ENCODE assay signal across 19 cellular contexts in the genomic region with DNA sequence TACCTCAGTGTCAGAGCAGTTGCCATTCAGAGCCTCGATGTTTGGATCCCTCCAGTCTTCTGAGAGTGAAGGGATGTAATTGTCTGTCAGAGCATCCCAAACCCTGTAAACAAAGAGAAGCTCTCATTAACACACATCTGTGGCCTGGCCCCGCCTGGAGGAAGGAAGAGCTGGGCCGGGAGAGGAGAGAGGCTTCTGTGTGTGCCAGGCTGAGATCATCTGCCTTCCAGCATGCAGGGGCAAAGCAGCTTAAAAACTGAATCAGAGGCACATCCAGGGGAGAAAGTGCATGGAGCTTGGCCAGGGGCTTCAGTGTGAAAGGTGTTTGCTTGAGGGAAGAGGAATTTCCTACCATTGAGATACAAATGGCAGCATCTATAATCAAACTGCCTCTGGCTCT. TPM values are rescaled to one million over a fixed set of nuclear protein-coding genes. Genes with fewer than 3 reads are reported as not detected.
A peak's percentile ranks its signal among the peaks of the same experiment; 100 is the strongest.
DNase-seq lines count a peak whose midpoint lies in the region; ATAC-seq and TF ChIP-seq lines count a peak whose summit lies in the region.
"Had no signal": no experiment of that assay in that cellular context is flagged by ENCODE, and none has a peak within 500 bp of the region (broad histone marks: within the 10 kb centered on the region; RNA-seq: fewer than 3 reads in every experiment).

No MANE protein-coding gene starts in this region.

- ATAC-seq in GM19023 (IDR thresholded peaks at IDR 0.05; ENCODE audit: unreplicated experiment): no peak
- ATAC-seq: Panc1 had no signal

- H3K4me3 ChIP-seq in esophagus muscularis mucosa: no peak overlapping the region
- H3K4me3 ChIP-seq: cardiac muscle cell, thoracic aorta had no signal

- no peaks in the 10 kb centered on the region for H3K9me3 ChIP-seq in esophagus muscularis mucosa
- H3K9me3 ChIP-seq: thoracic aorta had no signal

- 60% methylated on average over 3 of the region's 3 CpGs for WGBS in esophagus muscularis mucosa

- no peak for TF ChIP-seq EP300 in esophagus muscularis mucosa (IDR thresholded peaks at IDR 0.05)

- peaks cover 0 to 2% (median 0%) of the 10 kb centered on the region in 4 donors for H3K4me1 ChIP-seq in esophagus muscularis mucosa

- TF ChIP-seq POLR2A in esophagus muscularis mucosa (IDR thresholded peaks at IDR 0.05; ENCODE audit: low read depth): no peak

- intact Hi-C loops in esophagus muscularis mucosa (cut with DNase I): no loop called here

- H3K27ac ChIP-seq in cingulate gyrus (ENCODE audit: low read depth, low read length) (peak overlapping the region; percentile 97), esophagus muscularis mucosa (replicated peaks in 1 of 4) (no peak overlapping the region)
- H3K27ac ChIP-seq: cardiac muscle cell, thoracic aorta had no signal

- H3K27me3 ChIP-seq in esophagus muscularis mucosa: no peaks in the 10 kb centered on the region
- H3K27me3 ChIP-seq: cardiac muscle cell had no signal

- no peak for TF ChIP-seq CTCF in esophagus muscularis mucosa (IDR thresholded peaks at IDR 0.05)

- DNase-seq in NCI-H2227 treated with DMSO at 0.1 percent for 48 hours (lab: John Stamatoyannopoulos, UW) (peak; percentile 44), iPS-NIHi7 (ENCODE audit: extremely low spot score) (peak; percentile 30), retina (peak; percentile 49), kidney tubule cell (ENCODE audit: low spot score) (no peak), esophagus muscularis mucosa (ENCODE audit: extremely low spot score) (no peak)
- DNase-seq: activated CD4-positive, alpha-beta T cell treated with anti-CD3 and anti-CD28 coated beads, Interleukin-2, amount 50 U/mL, for 4 hours; activated naive CD4-positive, alpha-beta T cell treated with anti-CD3 and anti-CD28 coated beads, Interleukin-2, amount 50 U/mL, for 16 hours; activated T-cell treated with anti-CD3 and anti-CD28 coated beads, Interleukin-2, amount 50 U/mL, for 1 hour; effector CD8-positive, alpha-beta T cell; immature natural killer cell; NCI-H2081 treated with DMSO at 0.1 percent for 48 hours; NCI-H748 treated with DMSO at 0.1 percent for 48 hours; stimulated activated CD4-positive, alpha-beta T cell treated with anti-CD3 and anti-CD28 coated beads, Interleukin-4, amount 100 ng/mL, for 1 hour; SW 1271 had no signal

- peaks cover 0 to 56% (median 3%) of the 10 kb centered on the region in 4 donors for H3K36me3 ChIP-seq in esophagus muscularis mucosa
- H3K36me3 ChIP-seq: cardiac muscle cell, thoracic aorta had no signal

RNA-seq across cellular contexts. Expression of a gene that starts 14.5 kb away (rescaled TPM):
- total RNA-seq in esophagus muscularis mucosa: 10 to 100 TPM; 54.5 to 95.6 (median 76.2) TPM

Comparison
In these comparisons a context has a peak if more than half of its experiments do, and no peak if none do; other contexts are left out.
1. DNase-seq: peak in NCI-H2227 treated with DMSO at 0.1 percent for 48 hours (single experiment), iPS-NIHi7 (single experiment) and retina (single experiment); none in kidney tubule cell (single experiment) and esophagus muscularis mucosa (single experiment).